ENCODE assay signal across 16 cellular contexts in the genomic region with DNA sequence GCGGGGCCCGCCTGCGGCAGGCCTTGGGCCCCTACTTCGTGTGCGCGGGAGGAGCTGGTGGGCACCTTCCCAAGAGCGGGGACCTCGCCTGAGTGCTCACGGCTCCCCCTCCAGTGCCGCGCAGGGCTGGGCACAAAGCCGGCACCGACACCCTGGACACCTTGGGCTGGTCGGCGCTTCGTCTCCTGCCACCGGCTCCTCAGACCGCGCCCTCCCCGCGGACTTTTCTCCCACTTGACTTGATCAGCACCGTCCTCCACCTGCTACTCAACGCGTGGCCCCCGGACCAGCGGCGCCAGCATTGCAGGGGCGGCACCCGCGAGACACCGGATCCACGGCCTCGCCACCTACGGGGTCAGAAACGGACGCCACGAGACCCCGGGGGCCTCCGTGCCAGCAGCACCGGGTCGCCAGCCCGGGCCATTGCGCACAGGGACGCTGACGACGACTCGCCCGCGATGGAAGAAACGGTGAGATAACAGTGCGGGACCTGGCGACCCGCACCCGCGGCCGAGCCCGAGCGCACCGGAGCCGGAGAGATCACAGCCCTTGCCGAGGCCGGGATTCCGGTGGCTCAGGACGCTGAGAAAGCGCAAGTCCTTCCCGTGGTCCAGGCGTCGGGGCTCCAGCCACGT.
DNase-seq lines count a peak whose midpoint lies in the region; ATAC-seq and TF ChIP-seq lines count a peak whose summit lies in the region.
"Had no signal": no experiment of that assay in that cellular context is flagged by ENCODE, and none has a peak within 500 bp of the region (broad histone marks: within the 10 kb centered on the region; RNA-seq: fewer than 3 reads in every experiment).

No MANE protein-coding gene starts in this region.

- H2BK5ac ChIP-seq in neuronal stem cell (ENCODE audit: low read length): peak overlapping the region; percentile 40

- H4K8ac ChIP-seq in neuronal stem cell (ENCODE audit: low read depth, low read length): no peak overlapping the region

- ATAC-seq in HG03571 (IDR thresholded peaks at IDR 0.05; ENCODE audit: unreplicated experiment) (no peak), GM18870 (IDR thresholded peaks at IDR 0.05; ENCODE audit: unreplicated experiment) (no peak), GM21528 (IDR thresholded peaks at IDR 0.05; ENCODE audit: low FRiP score, unreplicated experiment) (no peak)
- ATAC-seq: activated naive CD8-positive, alpha-beta T cell treated with anti-CD3 and anti-CD28 coated beads, Interleukin-2, amount 50 U/mL, for 24 hours; CD8-positive, alpha-beta T cell had no signal

- H3K27me3 ChIP-seq in neuronal stem cell (ENCODE audit: control insufficient read depth in 3 of 3, insufficient read depth in 3 of 3, low read depth in 1 of 3, low read length in 3 of 3): no peaks in the 10 kb centered on the region
- no peaks in the 10 kb centered on the region for H3K27me3 ChIP-seq in testis

- H3K4me3 ChIP-seq in coronary artery: no peak overlapping the region
- H3K4me3 ChIP-seq in neuronal stem cell (ENCODE audit: low read length in 2 of 2): no peak overlapping the region
- peak overlapping the region in 1 of 2 donors; percentile 30 for H3K4me3 ChIP-seq in testis
- H3K4me3 ChIP-seq: lung, smooth muscle cell had no signal

- peak overlapping the region; percentile 95 for H2BK15ac ChIP-seq in neuronal stem cell (ENCODE audit: low read length)

- no peak overlapping the region for H3K9ac ChIP-seq in neuronal stem cell (ENCODE audit: low read depth, low read length, poor library complexity)

- H3K9me3 ChIP-seq in neuronal stem cell (replicated peaks in 1 of 2; ENCODE audit: control insufficient read depth in 2 of 2, insufficient read depth in 1 of 2, low read depth in 1 of 2, low read length in 2 of 2) (peaks cover 2 to 18% of the 10 kb centered on the region in 2 donors), testis (no peaks in the 10 kb centered on the region)

- peak overlapping the region; percentile 51 for H2BK120ac ChIP-seq in neuronal stem cell (ENCODE audit: low read depth, low read length)

- H3K4me1 ChIP-seq in neuronal stem cell (ENCODE audit: control insufficient read depth in 2 of 2, insufficient read depth in 1 of 2, low read depth in 1 of 2, low read length in 2 of 2) (peaks cover 0 to 9% of the 10 kb centered on the region in 2 donors), testis (peaks cover 12% of the 10 kb centered on the region)

- H2BK12ac ChIP-seq in neuronal stem cell (ENCODE audit: low read length): peak overlapping the region; percentile 69

- H3K27ac ChIP-seq in coronary artery (peak overlapping the region in 1 of 2 donors; percentile 37), neuronal stem cell (replicated peaks; ENCODE audit: low read length) (no peak overlapping the region), testis (peak overlapping the region; percentile 45 to 58)
- H3K27ac ChIP-seq: 22Rv1 had no signal

- no peak for TF ChIP-seq CTCF in coronary artery (IDR thresholded peaks at IDR 0.05)
- TF ChIP-seq CTCF in testis (IDR thresholded peaks at IDR 0.05): no peak

- intact Hi-C loops in testis (cut with DNase I; ENCODE audit: low total_unique reads): no loop called here

- H2AFZ ChIP-seq in neuronal stem cell (ENCODE audit: low read length): no peak overlapping the region

- no peak for TF ChIP-seq POLR2A in testis (IDR thresholded peaks at IDR 0.05)

- H3K79me1 ChIP-seq in neuronal stem cell (ENCODE audit: low read depth, low read length): no peaks in the 10 kb centered on the region

- H2AK5ac ChIP-seq in neuronal stem cell (ENCODE audit: low read depth, low read length): peak overlapping the region; percentile 73

- H3K4me2 ChIP-seq in neuronal stem cell (ENCODE audit: insufficient read depth, low read length, poor library complexity, severe bottlenecking): no peak overlapping the region
- H3K4me2 ChIP-seq: smooth muscle cell had no signal

- no peak overlapping the region for H3K23ac ChIP-seq in neuronal stem cell (ENCODE audit: low read depth, low read length, poor library complexity)

- H3K14ac ChIP-seq in neuronal stem cell (ENCODE audit: low read length): no peak overlapping the region

- WGBS in neuronal stem cell (ENCODE audit: extremely low coverage in 2 of 2, insufficient read length in 2 of 2, insufficient replicate concordance in 1 of 2), 2 donors: no CpG with 5 or more reads among the region's 69 CpGs
- WGBS in testis, 2 donors: 66 to 71% methylated on average over 11 to 64 of the region's 69 CpGs

- peak; percentile 21 for DNase-seq in activated CD4-positive, CD25-positive, alpha-beta regulatory T cell treated with anti-CD3 and anti-CD28 coated beads, Interleukin-2, amount 50 U/mL, for 72 hours
- DNase-seq in activated CD4-positive, CD25-positive, alpha-beta regulatory T cell (lab: John Stamatoyannopoulos, UW): no peak
- DNase-seq in coronary artery (ENCODE audit: low spot score): peak; percentile 67
- no peak for DNase-seq in neuronal stem cell (ENCODE audit: low spot score)
- peak; percentile 14 for DNase-seq in testis
- DNase-seq: activated naive CD8-positive, alpha-beta T cell treated with anti-CD3 and anti-CD28 coated beads, Interleukin-2, amount 50 U/mL, for 24 hours; cerebellar nuclear complex; hippocampal formation; nephron progenitor cell had no signal

- H3K36me3 ChIP-seq in neuronal stem cell (replicated peaks in 1 of 2; ENCODE audit: control insufficient read depth in 2 of 2, insufficient read depth in 2 of 2, low read length in 2 of 2): no peaks in the 10 kb centered on the region
- H3K36me3 ChIP-seq in testis (ENCODE audit: low read depth, missing control alignments): no peaks in the 10 kb centered on the region

- H3K18ac ChIP-seq in neuronal stem cell (ENCODE audit: low read length): peak overlapping the region; percentile 70

- H4K91ac ChIP-seq in neuronal stem cell (ENCODE audit: low read depth, low read length, poor library complexity): no peak overlapping the region

- H3K4ac ChIP-seq in neuronal stem cell (ENCODE audit: low read length): no peak overlapping the region

Comparison
In these comparisons a context has a peak if more than half of its experiments do, and no peak if none do; other contexts are left out.
1. DNase-seq: peak in activated CD4-positive, CD25-positive, alpha-beta regulatory T cell treated with anti-CD3 and anti-CD28 coated beads, Interleukin-2, amount 50 U/mL, for 72 hours (single experiment), coronary artery (single experiment) and testis (single experiment); none in activated CD4-positive, CD25-positive, alpha-beta regulatory T cell (0 of 4) and neuronal stem cell (single experiment).